In genomic region chr19:29645911-29646310, GRCh38 we compare ENCODE assay signal across 10 cellular contexts. TPM values are rescaled to one million over a fixed set of nuclear protein-coding genes. Genes with fewer than 3 reads are reported as not detected.
DNase-seq lines count a peak whose midpoint lies in the region; ATAC-seq and TF ChIP-seq lines count a peak whose summit lies in the region.
"Had no signal": no experiment of that assay in that cellular context is flagged by ENCODE, and none has a peak within 500 bp of the region (broad histone marks: within the 10 kb centered on the region; RNA-seq: fewer than 3 reads in every experiment).

No MANE protein-coding gene starts in this region.

- no peak overlapping the region for H3K4me3 ChIP-seq in left ventricle myocardium inferior

- no peaks in the 10 kb centered on the region for H3K27me3 ChIP-seq in left ventricle myocardium inferior (ENCODE audit: low read depth)

- peak overlapping the region; percentile 88 for H3K27ac ChIP-seq in left ventricle myocardium inferior (replicated peaks)

- peaks cover 15% of the 10 kb centered on the region for H3K27me3 Mint-ChIP-seq in activated naive CD4-positive, alpha-beta T cell treated with anti-CD3 and anti-CD28 coated beads, Interleukin-2, amount 10 ng/mL, durations not matched to agents 7 days and 5 days
- H3K27me3 Mint-ChIP-seq in activated CD4-positive, alpha-beta memory T cell treated with anti-CD3 and anti-CD28 coated beads for 36 hours = no peaks in the 10 kb centered on the region

- POLR2A ChIA-PET in activated CD4-positive, alpha-beta memory T cell treated with anti-CD3 and anti-CD28 coated beads for 36 hours (lab: Charles Lee) = interaction anchor here (1.3 kb wide), 1 partner anchor 27 kb away, joined by 3 read pairs; no protein-coding TSS in a partner anchor

- H3K4me3 Mint-ChIP-seq in activated naive CD4-positive, alpha-beta T cell treated with anti-CD3 and anti-CD28 coated beads, Interleukin-2, amount 10 ng/mL, durations not matched to agents 7 days and 5 days = no peak overlapping the region
- peak overlapping the region; percentile 21 for H3K4me3 Mint-ChIP-seq in activated CD4-positive, alpha-beta memory T cell treated with anti-CD3 and anti-CD28 coated beads for 36 hours

- H3K4me1 ChIP-seq in left ventricle myocardium inferior = peaks cover 26% of the 10 kb centered on the region

- H3K4me1 Mint-ChIP-seq in activated naive CD4-positive, alpha-beta T cell treated with anti-CD3 and anti-CD28 coated beads, Interleukin-2, amount 10 ng/mL, durations not matched to agents 7 days and 5 days = peaks cover 21% of the 10 kb centered on the region
- peaks cover 13% of the 10 kb centered on the region for H3K4me1 Mint-ChIP-seq in activated CD4-positive, alpha-beta memory T cell treated with anti-CD3 and anti-CD28 coated beads for 36 hours (ENCODE audit: low read depth)

- DNase-seq in activated naive CD4-positive, alpha-beta T cell treated with anti-CD3 and anti-CD28 coated beads, Interleukin-2, amount 10 ng/mL, durations not matched to agents 7 days and 5 days = peak; percentile 29
- no peak for DNase-seq in activated naive CD4-positive, alpha-beta T cell (lab: John Stamatoyannopoulos, UW)
- DNase-seq in activated CD4-positive, alpha-beta memory T cell treated with anti-CD3 and anti-CD28 coated beads for 36 hours = no peak
- DNase-seq in left ventricle myocardium inferior (peak; percentile 48), ureter (ENCODE audit: low spot score) (peak; percentile 56), glomerular visceral epithelial cell (ENCODE audit: extremely low spot score) (no peak)
- DNase-seq in central memory CD4-positive, alpha-beta T cell = no peak
- DNase-seq: cerebellar nuclear complex, SHP77 had no signal

- CTCF ChIA-PET in activated naive CD4-positive, alpha-beta T cell treated with anti-CD3 and anti-CD28 coated beads, Interleukin-2, amount 10 ng/mL, durations not matched to agents 7 days and 5 days (lab: Charles Lee) = interaction anchor here (1.2 to 1.9 kb wide), 2 partner anchors 20 to 23 kb away, joined by 3 to 5 read pairs; partner anchors contain the start of gene PLEKHF1
- CTCF ChIA-PET in activated CD4-positive, alpha-beta memory T cell treated with anti-CD3 and anti-CD28 coated beads for 36 hours (lab: Charles Lee) = no interaction called here

- no peaks in the 10 kb centered on the region for H3K9me3 ChIP-seq in left ventricle myocardium inferior (replicated peaks)

- intact Hi-C loops in activated CD4-positive, alpha-beta memory T cell treated with anti-CD3 and anti-CD28 coated beads for 36 hours (cut with micrococcal nuclease) = no loop called here
- intact Hi-C loops in left ventricle myocardium inferior (cut with micrococcal nuclease) = no loop called here

- H3K27ac Mint-ChIP-seq in activated naive CD4-positive, alpha-beta T cell treated with anti-CD3 and anti-CD28 coated beads, Interleukin-2, amount 10 ng/mL, durations not matched to agents 7 days and 5 days = peak overlapping the region; percentile 17
- H3K27ac Mint-ChIP-seq in activated CD4-positive, alpha-beta memory T cell treated with anti-CD3 and anti-CD28 coated beads for 36 hours = no peak overlapping the region

- no peaks in the 10 kb centered on the region for H3K9me3 Mint-ChIP-seq in activated naive CD4-positive, alpha-beta T cell treated with anti-CD3 and anti-CD28 coated beads, Interleukin-2, amount 10 ng/mL, durations not matched to agents 7 days and 5 days
- H3K9me3 Mint-ChIP-seq in activated CD4-positive, alpha-beta memory T cell treated with anti-CD3 and anti-CD28 coated beads for 36 hours = no peaks in the 10 kb centered on the region

- H3K36me3 ChIP-seq in left ventricle myocardium inferior = no peaks in the 10 kb centered on the region

- ATAC-seq in HG03175 (IDR thresholded peaks at IDR 0.05; ENCODE audit: unreplicated experiment) = no peak

- TF ChIP-seq CTCF in left ventricle myocardium inferior (IDR thresholded peaks at IDR 0.05; ENCODE audit: borderline replicate concordance) = no peak

- H3K36me3 Mint-ChIP-seq in activated naive CD4-positive, alpha-beta T cell treated with anti-CD3 and anti-CD28 coated beads, Interleukin-2, amount 10 ng/mL, durations not matched to agents 7 days and 5 days = no peaks in the 10 kb centered on the region
- H3K36me3 Mint-ChIP-seq in activated CD4-positive, alpha-beta memory T cell treated with anti-CD3 and anti-CD28 coated beads for 36 hours = no peaks in the 10 kb centered on the region

RNA-seq across cellular contexts. Expression of gene PLEKHF1, which starts 19.4 kb away (rescaled TPM):
- 10 to 100 TPM; 23.6 to 24.3 TPM for total RNA-seq in activated CD4-positive, alpha-beta memory T cell treated with anti-CD3 and anti-CD28 coated beads for 36 hours
- total RNA-seq in left ventricle myocardium inferior (27.8 TPM), ureter (27.1 TPM)

RNA-seq across cellular contexts. Expression of gene POP4, which starts 39.8 kb away (rescaled TPM):
- 100 to 1,000 TPM; 102 to 103 TPM for total RNA-seq in activated CD4-positive, alpha-beta memory T cell treated with anti-CD3 and anti-CD28 coated beads for 36 hours
- total RNA-seq in left ventricle myocardium inferior (53.9 TPM), ureter (61.5 TPM)

Comparison
In these comparisons a context has a peak if more than half of its experiments do, and no peak if none do; other contexts are left out.
1. DNase-seq: peak in activated naive CD4-positive, alpha-beta T cell treated with anti-CD3 and anti-CD28 coated beads, Interleukin-2, amount 10 ng/mL, durations not matched to agents 7 days and 5 days (single experiment), left ventricle myocardium inferior (single experiment) and ureter (single experiment); none in activated naive CD4-positive, alpha-beta T cell (0 of 4), activated CD4-positive, alpha-beta memory T cell treated with anti-CD3 and anti-CD28 coated beads for 36 hours (single experiment), glomerular visceral epithelial cell (single experiment) and central memory CD4-positive, alpha-beta T cell (single experiment).